In the genomic region with DNA sequence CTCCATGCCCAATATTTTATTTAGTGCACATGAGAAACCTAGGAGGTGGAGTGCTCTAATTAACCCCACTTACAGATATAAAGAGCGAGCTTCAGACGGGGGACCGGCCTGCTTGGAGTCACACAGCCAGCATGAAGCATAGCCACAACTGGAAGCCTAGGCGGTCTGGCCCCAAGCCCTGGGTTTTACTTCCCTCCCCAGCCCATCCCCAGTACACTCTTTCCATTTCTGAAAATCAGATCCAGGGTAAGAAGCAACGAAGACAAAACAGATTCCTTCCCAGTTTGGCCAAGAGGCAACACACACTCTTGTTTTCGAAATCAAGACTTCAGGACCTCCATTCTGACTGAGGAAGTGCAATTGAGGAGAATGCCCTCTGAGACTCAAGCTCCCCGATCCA, we compare ENCODE assay signal across 19 cellular contexts. TPM values are rescaled to one million over a fixed set of nuclear protein-coding genes. Genes with fewer than 3 reads are reported as not detected.
DNase-seq lines count a peak whose midpoint lies in the region; ATAC-seq, FAIRE-seq and TF ChIP-seq lines count a peak whose summit lies in the region.
"Had no signal": no experiment of that assay in that cellular context is flagged by ENCODE, and none has a peak within 500 bp of the region (broad histone marks: within the 10 kb centered on the region; RNA-seq: fewer than 3 reads in every experiment).

No MANE protein-coding gene starts in this region.

- H3K4me1 ChIP-seq in neutrophil (ENCODE audit: control insufficient read depth in 1 of 2, insufficient read depth in 1 of 2, low read depth in 1 of 2, low read length in 1 of 2), result peaks cover 61 to 63% of the 10 kb centered on the region in 2 experiments
- peaks cover 0 to 22% (median 2%) of the 10 kb centered on the region in 4 donors for H3K4me1 ChIP-seq in transverse colon
- H3K4me1 ChIP-seq: SJCRH30 had no signal

- peak; percentile 36 for DNase-seq in NB4 (ENCODE audit: low read depth)
- DNase-seq in Right ventricle myocardium superior, result peak; percentile 74
- no peak for DNase-seq in transverse colon
- DNase-seq in cortex of kidney (lab: John Stamatoyannopoulos, UW), result no peak
- no peak for DNase-seq in effector CD4-positive, alpha-beta T cell
- DNase-seq in HTR-8/SVneo (ENCODE audit: insufficient read length, low spot score), result no peak
- DNase-seq: activated CD4-positive, CD25-positive, alpha-beta regulatory T cell treated with anti-CD3 and anti-CD28 coated beads, Interleukin-2, amount 50 U/mL, for 72 hours; activated CD8-positive, alpha-beta memory T cell treated with anti-CD3 and anti-CD28 coated beads, Interleukin-2, amount 10 ng/mL, durations not matched to agents 7 days and 5 days; activated effector memory CD4-positive, alpha-beta T cell treated with Interleukin-2 at 50 U/mL for 16 hours; foreskin fibroblast; GF-D8; naive B cell; NCI-H187; NCI-H446; SJCRH30; stimulated activated naive CD4-positive, alpha-beta T cell treated with Interleukin-2 at 50 U/mL for 16 hours had no signal

- TF ChIP-seq CTCF in NB4 (IDR thresholded peaks at IDR 0.05; ENCODE audit: low read depth, low read length), result no peak
- no peak for TF ChIP-seq CTCF in neutrophil (IDR thresholded peaks at IDR 0.05)
- TF ChIP-seq CTCF in transverse colon (IDR thresholded peaks at IDR 0.05), result no peak

- WGBS in transverse colon (ENCODE audit: low coverage in 1 of 2), 2 donors, result 80% methylated on average over 7 of the region's 7 CpGs; no CpG with 5 or more reads in 1 of the 2 donors

- intact Hi-C loops in Right ventricle myocardium superior (cut with DNase I) (no loop called here), transverse colon (cut with DNase I; ENCODE audit: low total_unique reads) (no loop called here)

- FAIRE-seq in HTR-8/SVneo (lab: Jason Lieb, UNC), result no peak
- FAIRE-seq: endometrium had no signal

- H3K9me3 ChIP-seq in neutrophil, result no peaks in the 10 kb centered on the region
- H3K9me3 ChIP-seq in transverse colon, result no peaks in the 10 kb centered on the region
- H3K9me3 ChIP-seq: SJCRH30 had no signal

- TF ChIP-seq EP300 in transverse colon (IDR thresholded peaks at IDR 0.05; ENCODE audit: low read depth), result no peak

- no peak for TF ChIP-seq POLR2A in NB4 (IDR thresholded peaks at IDR 0.05; ENCODE audit: extremely low read depth, insufficient read length)
- TF ChIP-seq POLR2A in transverse colon (IDR thresholded peaks at IDR 0.05), result no peak

- ATAC-seq in Right ventricle myocardium superior (ENCODE audit: poor library complexity), result peak; percentile 59
- ATAC-seq: activated CD8-positive, alpha-beta memory T cell treated with anti-CD3 and anti-CD28 coated beads, Interleukin-2, amount 10 ng/mL, durations not matched to agents 7 days and 5 days had no signal

- H3K27ac ChIP-seq in neutrophil, result peak overlapping the region; percentile 89
- H3K27ac ChIP-seq in transverse colon, result peak overlapping the region; percentile 32 to 55 (median 42)
- H3K27ac ChIP-seq: SJCRH30 had no signal

- H3K36me3 ChIP-seq in neutrophil (no peaks in the 10 kb centered on the region), transverse colon (no peaks in the 10 kb centered on the region)
- H3K36me3 ChIP-seq: SJCRH30 had no signal

- H3K4me3 ChIP-seq in NB4 (ENCODE audit: low read depth, low read length) (no peak overlapping the region), neutrophil (ENCODE audit: low read depth in 1 of 2, low read length in 1 of 2) (no peak overlapping the region), transverse colon (no peak overlapping the region)
- H3K4me3 ChIP-seq: SJCRH30 had no signal

- in situ Hi-C loops in transverse colon (cut with MboI; ENCODE audit: low pct_ligation_motif_present in 1 of 4, low pct_unique_long_range_greater_than_20kb in 1 of 4, low sequenced_read_pairs in 3 of 4), result no loop called here

- H3K27me3 ChIP-seq in neutrophil (no peaks in the 10 kb centered on the region), transverse colon (no peaks in the 10 kb centered on the region)

RNA-seq across cellular contexts. Expression of gene KCNMB1, which starts 27.1 kb away (rescaled TPM):
- 0.65 TPM for total RNA-seq in Right ventricle myocardium superior
- total RNA-seq in transverse colon, result 10 to 100 TPM in 1 of 4 donors, 1 to 10 TPM in 3; 6.0 to 17.2 (median 8.0) TPM
- total RNA-seq: activated CD8-positive, alpha-beta memory T cell treated with anti-CD3 and anti-CD28 coated beads, Interleukin-2, amount 10 ng/mL, durations not matched to agents 7 days and 5 days; progenitor cell of endocrine pancreas; SJCRH30 had no signal

Comparison
In these comparisons a context has a peak if more than half of its experiments do, and no peak if none do; other contexts are left out.
1. DNase-seq: peak in NB4 (single experiment) and Right ventricle myocardium superior (single experiment); none in transverse colon (single experiment), cortex of kidney (single experiment), effector CD4-positive, alpha-beta T cell (single experiment) and HTR-8/SVneo (single experiment).